Comparison of ENCODE assay signal across 20 cellular contexts in genomic region chr9:35085078-35085477, GRCh38. TPM values are rescaled to one million over a fixed set of nuclear protein-coding genes. Genes with fewer than 3 reads are reported as not detected.
A peak's percentile ranks its signal among the peaks of the same experiment; 100 is the strongest.
DNase-seq lines count a peak whose midpoint lies in the region; ATAC-seq and TF ChIP-seq lines count a peak whose summit lies in the region.
"Had no signal": no experiment of that assay in that cellular context is flagged by ENCODE, and none has a peak within 500 bp of the region (broad histone marks: within the 10 kb centered on the region; RNA-seq: fewer than 3 reads in every experiment).

No MANE protein-coding gene starts in this region.

- no peaks in the 10 kb centered on the region for H3K27me3 ChIP-seq in foreskin keratinocyte

- no peak for DNase-seq in activated naive CD8-positive, alpha-beta T cell treated with anti-CD3 and anti-CD28 coated beads, Interleukin-2, amount 50 U/mL, for 24 hours
- DNase-seq in activated naive CD8-positive, alpha-beta T cell treated with anti-CD3 and anti-CD28 coated beads for 36 hours, result no peak
- no peak for DNase-seq in effector memory CD8-positive, alpha-beta T cell
- DNase-seq in natural killer cell (no peak), NCI-H69 (lab: John Stamatoyannopoulos, UW) (no peak), foreskin keratinocyte (no peak), NCI-H1417 treated with DMSO at 0.1 percent for 48 hours (lab: John Stamatoyannopoulos, UW) (no peak)
- DNase-seq: 8988T; ACHN; C1 segment of cervical spinal cord; Calu3; CD4-positive, alpha-beta memory T cell; COR-L47; DMS53; DMS79 treated with DMSO at 0.1 percent for 48 hours; GF-D8; HFFc6 had no signal

- no peaks in the 10 kb centered on the region for H3K9me3 Mint-ChIP-seq in activated naive CD8-positive, alpha-beta T cell treated with anti-CD3 and anti-CD28 coated beads, Interleukin-2, amount 50 U/mL, for 24 hours
- H3K9me3 Mint-ChIP-seq in activated naive CD8-positive, alpha-beta T cell treated with anti-CD3 and anti-CD28 coated beads for 36 hours, result no peaks in the 10 kb centered on the region
- no peaks in the 10 kb centered on the region for H3K9me3 Mint-ChIP-seq in effector memory CD8-positive, alpha-beta T cell
- H3K9me3 Mint-ChIP-seq in natural killer cell, result no peaks in the 10 kb centered on the region
- H3K9me3 Mint-ChIP-seq: CD4-positive, alpha-beta memory T cell; GM23338; HFFc6 had no signal

- intact Hi-C loops in natural killer cell (cut with micrococcal nuclease), result no loop called here

- H3K27ac Mint-ChIP-seq in activated naive CD8-positive, alpha-beta T cell treated with anti-CD3 and anti-CD28 coated beads, Interleukin-2, amount 50 U/mL, for 24 hours, result peak overlapping the region; percentile 24
- no peak overlapping the region for H3K27ac Mint-ChIP-seq in activated naive CD8-positive, alpha-beta T cell treated with anti-CD3 and anti-CD28 coated beads for 36 hours
- H3K27ac Mint-ChIP-seq in effector memory CD8-positive, alpha-beta T cell, result no peak overlapping the region
- H3K27ac Mint-ChIP-seq in natural killer cell, result peak overlapping the region in 1 of 2 donors; percentile 1
- H3K27ac Mint-ChIP-seq: GM23338, HFFc6 had no signal

- H3K36me3 Mint-ChIP-seq in activated naive CD8-positive, alpha-beta T cell treated with anti-CD3 and anti-CD28 coated beads, Interleukin-2, amount 50 U/mL, for 24 hours (ENCODE audit: low read depth), result peaks cover 21% of the 10 kb centered on the region
- peaks cover 9% of the 10 kb centered on the region for H3K36me3 Mint-ChIP-seq in activated naive CD8-positive, alpha-beta T cell treated with anti-CD3 and anti-CD28 coated beads for 36 hours
- peaks cover 15% of the 10 kb centered on the region for H3K36me3 Mint-ChIP-seq in effector memory CD8-positive, alpha-beta T cell (ENCODE audit: insufficient read depth)
- no peaks in the 10 kb centered on the region for H3K36me3 Mint-ChIP-seq in natural killer cell

- H3K4me3 Mint-ChIP-seq in activated naive CD8-positive, alpha-beta T cell treated with anti-CD3 and anti-CD28 coated beads, Interleukin-2, amount 50 U/mL, for 24 hours, result no peak overlapping the region
- no peak overlapping the region for H3K4me3 Mint-ChIP-seq in activated naive CD8-positive, alpha-beta T cell treated with anti-CD3 and anti-CD28 coated beads for 36 hours
- no peak overlapping the region for H3K4me3 Mint-ChIP-seq in effector memory CD8-positive, alpha-beta T cell
- H3K4me3 Mint-ChIP-seq in natural killer cell, result no peak overlapping the region
- H3K4me3 Mint-ChIP-seq: CD4-positive, alpha-beta memory T cell; GM23338; HFFc6 had no signal

- TF ChIP-seq CTCF in natural killer cell (IDR thresholded peaks at IDR 0.05) (no peak), foreskin keratinocyte (conservative IDR thresholded peaks at IDR 0.05) (no peak)

- peaks cover 5% of the 10 kb centered on the region for H3K4me1 Mint-ChIP-seq in activated naive CD8-positive, alpha-beta T cell treated with anti-CD3 and anti-CD28 coated beads, Interleukin-2, amount 50 U/mL, for 24 hours
- peaks cover 4% of the 10 kb centered on the region for H3K4me1 Mint-ChIP-seq in activated naive CD8-positive, alpha-beta T cell treated with anti-CD3 and anti-CD28 coated beads for 36 hours
- H3K4me1 Mint-ChIP-seq in effector memory CD8-positive, alpha-beta T cell (ENCODE audit: low read depth in 2 of 2), result peaks cover 3 to 14% of the 10 kb centered on the region in 2 donors
- H3K4me1 Mint-ChIP-seq in natural killer cell, result peaks cover 9 to 10% of the 10 kb centered on the region in 2 donors
- H3K4me1 Mint-ChIP-seq: GM23338 had no signal

- ATAC-seq in activated naive CD8-positive, alpha-beta T cell treated with anti-CD3 and anti-CD28 coated beads, Interleukin-2, amount 50 U/mL, for 24 hours, result no peak
- peak; percentile 82 for ATAC-seq in effector memory CD8-positive, alpha-beta T cell (replicated peaks)
- ATAC-seq in natural killer cell, result peak; percentile 39 to 72 (median 66)
- no peak for ATAC-seq in foreskin keratinocyte
- ATAC-seq: A549, GM23338 had no signal

- no peak overlapping the region for H3K27ac ChIP-seq in foreskin keratinocyte
- H3K27ac ChIP-seq: A549 had no signal

- no peaks in the 10 kb centered on the region for H3K4me1 ChIP-seq in foreskin keratinocyte
- H3K4me1 ChIP-seq: HAP-1 had no signal

- H3K27me3 Mint-ChIP-seq in activated naive CD8-positive, alpha-beta T cell treated with anti-CD3 and anti-CD28 coated beads, Interleukin-2, amount 50 U/mL, for 24 hours, result no peaks in the 10 kb centered on the region
- no peaks in the 10 kb centered on the region for H3K27me3 Mint-ChIP-seq in activated naive CD8-positive, alpha-beta T cell treated with anti-CD3 and anti-CD28 coated beads for 36 hours
- H3K27me3 Mint-ChIP-seq in effector memory CD8-positive, alpha-beta T cell, result no peaks in the 10 kb centered on the region
- H3K27me3 Mint-ChIP-seq in natural killer cell (ENCODE audit: low read depth in 2 of 2), result no peaks in the 10 kb centered on the region
- H3K27me3 Mint-ChIP-seq: CD4-positive, alpha-beta memory T cell had no signal

RNA-seq across cellular contexts. Expression of gene FANCG, which starts 5.3 kb away (rescaled TPM):
- 100 to 1,000 TPM in 1 of 2 experiments, 10 to 100 TPM in 1; 92.8 to 113 TPM for total RNA-seq in activated naive CD8-positive, alpha-beta T cell treated with anti-CD3 and anti-CD28 coated beads for 36 hours
- total RNA-seq in natural killer cell (10 to 100 TPM; 33.9 to 38.9 (median 35.7) TPM), foreskin keratinocyte (52.8 and 58.6 TPM in 2 replicates)
- polyA plus RNA-seq in foreskin keratinocyte, result 41.4 and 52.8 TPM in 2 replicates

RNA-seq across cellular contexts. Expression of gene PIGO, which starts 11.3 kb away (rescaled TPM):
- total RNA-seq in activated naive CD8-positive, alpha-beta T cell treated with anti-CD3 and anti-CD28 coated beads for 36 hours, result 10 to 100 TPM; 24.3 to 25.4 TPM
- total RNA-seq in natural killer cell (10 to 100 TPM; 23.6 to 28.2 (median 27.7) TPM), foreskin keratinocyte (20.7 and 21.6 TPM in 2 replicates)
- 22.7 and 23.0 TPM in 2 replicates for polyA plus RNA-seq in foreskin keratinocyte

RNA-seq across cellular contexts. Expression of gene VCP, which starts 12.7 kb away (rescaled TPM):
- 100 to 1,000 TPM; 264 to 289 TPM for total RNA-seq in activated naive CD8-positive, alpha-beta T cell treated with anti-CD3 and anti-CD28 coated beads for 36 hours
- total RNA-seq in natural killer cell (100 to 1,000 TPM; 303 to 338 (median 322) TPM), foreskin keratinocyte (385 and 410 TPM in 2 replicates)
- 255 and 261 TPM in 2 replicates for polyA plus RNA-seq in foreskin keratinocyte

RNA-seq across cellular contexts. Expression of gene STOML2, which starts 17.9 kb away (rescaled TPM):
- total RNA-seq in activated naive CD8-positive, alpha-beta T cell treated with anti-CD3 and anti-CD28 coated beads for 36 hours, result 100 to 1,000 TPM; 260 to 271 TPM
- total RNA-seq in natural killer cell (10 to 100 TPM; 41.4 to 43.9 (median 41.6) TPM), foreskin keratinocyte (145 and 188 TPM in 2 replicates)
- polyA plus RNA-seq in foreskin keratinocyte, result 205 and 250 TPM in 2 replicates

RNA-seq across cellular contexts. Expression of gene ATOSB, which starts 30.6 kb away (rescaled TPM):
- 1 to 10 TPM; 3.8 to 4.1 TPM for total RNA-seq in activated naive CD8-positive, alpha-beta T cell treated with anti-CD3 and anti-CD28 coated beads for 36 hours
- 10 to 100 TPM; 21.0 to 28.3 (median 23.9) TPM for total RNA-seq in natural killer cell
- total RNA-seq in foreskin keratinocyte, result 22.5 and 30.6 TPM in 2 replicates
- 16.0 and 19.5 TPM in 2 replicates for polyA plus RNA-seq in foreskin keratinocyte

Comparison
In these comparisons a context has a peak if more than half of its experiments do, and no peak if none do; other contexts are left out.
1. ATAC-seq: peak in effector memory CD8-positive, alpha-beta T cell (single experiment) and natural killer cell (3 of 3); none in activated naive CD8-positive, alpha-beta T cell treated with anti-CD3 and anti-CD28 coated beads, Interleukin-2, amount 50 U/mL, for 24 hours (single experiment) and foreskin keratinocyte (single experiment).